ENCODE assay signal across 8 cellular contexts in genomic region chr3:48634661-48635221, GRCh38. TPM values are rescaled to one million over a fixed set of nuclear protein-coding genes. Genes with fewer than 3 reads are reported as not detected.
DNase-seq lines count a peak whose midpoint lies in the region; ATAC-seq and TF ChIP-seq lines count a peak whose summit lies in the region.

No MANE protein-coding gene starts in this region.

- H2AFZ ChIP-seq in SK-N-SH (ENCODE audit: low read depth): peak overlapping the region; percentile 63

- H3K4me1 ChIP-seq in SK-N-SH (ENCODE audit: control insufficient read depth in 1 of 2, insufficient read depth in 2 of 2, low read depth in 1 of 2, low read length in 1 of 2) (peaks cover 16 to 23% of the 10 kb centered on the region in 2 experiments), adrenal gland (replicated peaks in 1 of 2) (peaks cover 13 to 24% of the 10 kb centered on the region in 2 donors), right cardiac atrium (ENCODE audit: control insufficient read depth, insufficient read depth, low read length) (no peaks in the 10 kb centered on the region)

- POLR2A ChIA-PET in SK-N-SH (lab: Yijun Ruan, JAX): interaction anchor here (0.7 to 2.0 kb wide), 9 partner anchors 11 to 460 kb away, joined by 3 to 15 read pairs (median 3); partner anchors contain the start of genes CELSR3, NDUFAF3 and UQCRC1

- H3K27ac ChIP-seq in SK-N-SH (ENCODE audit: low read depth in 2 of 2, low read length in 1 of 2): peak overlapping the region; percentile 72 to 85
- H3K27ac ChIP-seq in adrenal gland: peak overlapping the region in 4 of 5 donors; percentile 65 to 88 (median 78)
- peak overlapping the region; percentile 65 for H3K27ac ChIP-seq in right cardiac atrium (ENCODE audit: low read length)

- peaks cover 0 to 43% of the 10 kb centered on the region in 2 experiments for H3K36me3 ChIP-seq in SK-N-SH (replicated peaks in 1 of 2; ENCODE audit: control insufficient read depth in 1 of 2, insufficient read depth in 2 of 2, low read length in 1 of 2)
- H3K36me3 ChIP-seq in adrenal gland (replicated peaks in 1 of 2): peaks cover 0 to 17% of the 10 kb centered on the region in 2 donors

- TF ChIP-seq RAD21 in SK-N-SH (IDR thresholded peaks at IDR 0.05; ENCODE audit: low read length): no peak

- DNase-seq in SKM-1 treated with dmso at 0.1 percent for 144 hours (lab: John Stamatoyannopoulos, UW; ENCODE audit: unreplicated experiment) (peak; percentile 13), SKM-1 (lab: John Stamatoyannopoulos, UW; ENCODE audit: unreplicated experiment) (no peak), SK-N-SH (peak; percentile 83), adrenal gland (peak; percentile 44 to 73 (median 60)), right cardiac atrium (peak; percentile 74 to 84 (median 83)), renal cortical epithelial cell (ENCODE audit: low read depth) (peak; percentile 38)

- H3F3A ChIP-seq in SK-N-SH (replicated peaks; ENCODE audit: insufficient read depth): no peaks in the 10 kb centered on the region

- H3K4me3 ChIP-seq in SK-N-SH (ENCODE audit: low read depth in 2 of 2, low read length in 1 of 2) (peak overlapping the region; percentile 96 to 99), adrenal gland (peak overlapping the region; percentile 71 to 90 (median 80)), right cardiac atrium (ENCODE audit: low read length) (peak overlapping the region; percentile 64)

- H4K20me1 ChIP-seq in SK-N-SH (ENCODE audit: insufficient read depth): peaks cover 14% of the 10 kb centered on the region; the same call in 1 of the 2 replicates

- CTCF ChIA-PET in SK-N-SH (lab: Yijun Ruan, JAX): interaction anchor here (0.8 to 6.9 kb wide), 18 partner anchors 9 to 440 kb away, joined by 3 to 40 read pairs (median 8); partner anchors contain the start of genes CELSR3, NCKIPSD, PFKFB4 and TMEM89

- peak overlapping the region; percentile 89 for H3K9ac ChIP-seq in SK-N-SH

- H3K79me2 ChIP-seq in SK-N-SH (ENCODE audit: insufficient read depth): peaks cover 27% of the 10 kb centered on the region

- no peak for TF ChIP-seq POLR2A in adrenal gland (IDR thresholded peaks at IDR 0.05)

- ATAC-seq in HG03432 (IDR thresholded peaks at IDR 0.05; ENCODE audit: unreplicated experiment): peak; percentile 29
- ATAC-seq in right cardiac atrium: peak; percentile 57 to 69
- ATAC-seq in GM18519 (IDR thresholded peaks at IDR 0.05; ENCODE audit: low FRiP score, unreplicated experiment): no peak

- no peak for TF ChIP-seq EP300 in SK-N-SH (IDR thresholded peaks at IDR 0.05; ENCODE audit: borderline replicate concordance in 1 of 2, low read depth in 1 of 2, low read length in 1 of 2)

- TF ChIP-seq CTCF in SK-N-SH (IDR thresholded peaks at IDR 0.05): no peak
- no peak for TF ChIP-seq CTCF in adrenal gland (IDR thresholded peaks at IDR 0.05)

- no peaks in the 10 kb centered on the region for H3K9me2 ChIP-seq in SK-N-SH

- no peaks in the 10 kb centered on the region for H3K27me3 ChIP-seq in SK-N-SH (ENCODE audit: insufficient read depth)
- H3K27me3 ChIP-seq in adrenal gland: no peaks in the 10 kb centered on the region
- H3K27me3 ChIP-seq in right cardiac atrium (ENCODE audit: control insufficient read depth, insufficient read depth): no peaks in the 10 kb centered on the region

- 0% methylated on average over 20 of the region's 30 CpGs for WGBS in SK-N-SH (ENCODE audit: low lambda C conversion rate)
- 3 to 28% (median 7%) methylated on average over 4 to 30 of the region's 30 CpGs for WGBS in adrenal gland, 4 donors
- 3% methylated on average over 30 of the region's 30 CpGs for WGBS in right cardiac atrium

- H3K9me3 ChIP-seq in SK-N-SH: no peaks in the 10 kb centered on the region
- no peaks in the 10 kb centered on the region for H3K9me3 ChIP-seq in adrenal gland (replicated peaks in 1 of 3)
- H3K9me3 ChIP-seq in right cardiac atrium (ENCODE audit: control insufficient read depth, low read length): no peaks in the 10 kb centered on the region

- peak overlapping the region; percentile 100 for H3K4me2 ChIP-seq in SK-N-SH

- intact Hi-C loops in adrenal gland (cut with DNase I) (no loop called here), right cardiac atrium (cut with DNase I) (no loop called here)

TF ChIP-seq in SK-N-SH, 30 proteins besides CTCF, POLR2A, EP300 and RAD21:
- TF ChIP-seq FOSL2 (IDR thresholded peaks at IDR 0.05; ENCODE audit: borderline replicate concordance, low read depth) (0 out of 2 replicates have a peak, but pooled peaks have one; percentile 22), SIN3A (IDR thresholded peaks at IDR 0.05; ENCODE audit: borderline replicate concordance, low read depth, low read length) (no peak)

RNA-seq across cellular contexts. Expression of gene SLC26A6, which starts 0.5 kb away (rescaled TPM):
- 31.9 and 39.6 TPM in 2 replicates for polyA plus RNA-seq in SK-N-SH (2012; rRNA removed)
- 4.0 and 6.8 TPM in 2 replicates for polyA plus RNA-seq in SK-N-SH (2012; cell fraction: cytosol; rRNA removed)
- 246 and 273 TPM in 2 replicates for polyA plus RNA-seq in SK-N-SH (2012; cell fraction: nucleus; rRNA removed)
- 10 to 100 TPM in 7 of 8 donors, 1 to 10 TPM in 1; 7.8 to 27.6 (median 15.7) TPM for total RNA-seq in adrenal gland
- polyA plus RNA-seq in adrenal gland: 10 to 100 TPM in 2 of 3 donors, 1 to 10 TPM in 1; 8.3 to 47.2 (median 23.5) TPM
- 10 to 100 TPM in 3 of 4 donors, 1 to 10 TPM in 1; 8.6 to 15.4 (median 14.5) TPM for total RNA-seq in right cardiac atrium
- polyA plus RNA-seq in right cardiac atrium: 12.0 TPM
- total RNA-seq in renal cortical epithelial cell: 21.0 and 45.5 TPM in 2 replicates

RNA-seq across cellular contexts. Expression of gene TMEM89, which starts 13.2 kb away (rescaled TPM):
- polyA plus RNA-seq in SK-N-SH (2012; rRNA removed) (not detected in 2 replicates), adrenal gland (not detected), right cardiac atrium (not detected)
- not detected in 2 replicates for polyA plus RNA-seq in SK-N-SH (2012; cell fraction: cytosol; rRNA removed)
- polyA plus RNA-seq in SK-N-SH (2012; cell fraction: nucleus; rRNA removed): 0.43 and 1.0 TPM in 2 replicates
- total RNA-seq in adrenal gland (not detected), right cardiac atrium (not detected), renal cortical epithelial cell (not detected in 2 replicates)

RNA-seq across cellular contexts. Expression of gene UQCRC1, which starts 25.3 kb away (rescaled TPM):
- polyA plus RNA-seq in SK-N-SH (2012; rRNA removed): 284 and 317 TPM in 2 replicates
- polyA plus RNA-seq in SK-N-SH (2012; cell fraction: cytosol; rRNA removed): 160 and 244 TPM in 2 replicates
- 311 and 334 TPM in 2 replicates for polyA plus RNA-seq in SK-N-SH (2012; cell fraction: nucleus; rRNA removed)
- total RNA-seq in adrenal gland: 100 to 1,000 TPM; 229 to 383 (median 294) TPM
- polyA plus RNA-seq in adrenal gland: 100 to 1,000 TPM; 201 to 298 (median 227) TPM
- 100 to 1,000 TPM; 622 to 677 (median 648) TPM for total RNA-seq in right cardiac atrium
- 865 TPM for polyA plus RNA-seq in right cardiac atrium
- 549 and 618 TPM in 2 replicates for total RNA-seq in renal cortical epithelial cell

RNA-seq across cellular contexts. Expression of gene CELSR3, which starts 27.9 kb away (rescaled TPM):
- polyA plus RNA-seq in SK-N-SH (2012; rRNA removed) (10.0 and 11.7 TPM in 2 replicates), adrenal gland (10 to 100 TPM in 1 of 3 donors, 1 to 10 TPM in 2; 1.4 to 23.5 (median 4.4) TPM), right cardiac atrium (0.27 TPM)
- polyA plus RNA-seq in SK-N-SH (2012; cell fraction: cytosol; rRNA removed): 3.9 and 6.8 TPM in 2 replicates
- polyA plus RNA-seq in SK-N-SH (2012; cell fraction: nucleus; rRNA removed): 32.5 and 36.5 TPM in 2 replicates
- total RNA-seq in adrenal gland (1 to 10 TPM in 5 of 8 donors, under 1 TPM in 3; 0.78 to 3.9 (median 1.3) TPM), right cardiac atrium (under 1 TPM; 0.20 to 0.33 (median 0.27) TPM), renal cortical epithelial cell (1.9 and 2.7 TPM in 2 replicates)

RNA-seq across cellular contexts. Expression of gene COL7A1, which starts 39.6 kb away (rescaled TPM):
- polyA plus RNA-seq in SK-N-SH (2012; rRNA removed): 7.1 and 10.8 TPM in 2 replicates
- polyA plus RNA-seq in SK-N-SH (2012; cell fraction: cytosol; rRNA removed): 2.2 and 2.4 TPM in 2 replicates
- polyA plus RNA-seq in SK-N-SH (2012; cell fraction: nucleus; rRNA removed): 55.8 and 105 TPM in 2 replicates
- 1 to 10 TPM in 7 of 8 donors, under 1 TPM in 1; 0.36 to 6.6 (median 2.2) TPM for total RNA-seq in adrenal gland
- polyA plus RNA-seq in adrenal gland: 10 to 100 TPM in 2 of 3 donors, under 1 TPM in 1; 0.35 to 66.9 (median 23.2) TPM
- 10 to 100 TPM in 2 of 4 donors, 1 to 10 TPM in 2; 4.8 to 20.4 (median 10.6) TPM for total RNA-seq in right cardiac atrium
- polyA plus RNA-seq in right cardiac atrium: 8.7 TPM
- 129 and 165 TPM in 2 replicates for total RNA-seq in renal cortical epithelial cell
